24 cellular contexts compared by ENCODE assay signal in the genomic region with DNA sequence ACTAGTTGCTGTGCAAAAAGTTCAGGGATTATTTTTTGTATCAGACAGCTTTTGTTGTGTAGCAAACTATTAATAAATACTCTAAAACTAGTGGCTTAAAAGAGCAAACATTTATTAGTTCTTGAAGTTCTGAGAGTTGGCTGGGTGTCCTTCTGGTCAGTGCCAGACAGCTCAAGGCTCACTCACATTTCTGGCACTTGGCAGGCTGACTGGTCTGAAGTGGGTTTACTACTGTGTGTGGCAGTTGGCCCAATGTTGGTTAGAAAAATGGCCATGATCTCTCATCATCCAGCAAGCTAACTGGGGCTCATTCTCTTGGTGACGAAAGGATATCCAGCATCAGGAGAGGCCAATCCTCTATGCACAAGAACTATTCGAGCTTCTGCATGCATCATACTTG.
A peak's percentile ranks its signal among the peaks of the same experiment; 100 is the strongest.
DNase-seq lines count a peak whose midpoint lies in the region; ATAC-seq, FAIRE-seq and TF ChIP-seq lines count a peak whose summit lies in the region.
"Had no signal": no experiment of that assay in that cellular context is flagged by ENCODE, and none has a peak within 500 bp of the region (broad histone marks: within the 10 kb centered on the region; RNA-seq: fewer than 3 reads in every experiment).

No MANE protein-coding gene starts in this region.

- no peak overlapping the region for H2AFZ ChIP-seq in GM23248
- H2AFZ ChIP-seq: neural progenitor cell had no signal

- CTCF ChIA-PET in activated CD8-positive, alpha-beta T cell treated with anti-CD3 and anti-CD28 coated beads, Interleukin-2, amount 10 ng/mL, durations not matched to agents 7 days and 5 days (lab: Charles Lee) = no interaction called here

- H3K4me2 ChIP-seq in GM23248 (ENCODE audit: unreplicated experiment) = no peak overlapping the region
- H3K4me2 ChIP-seq: neural progenitor cell had no signal

- H3K4me3 Mint-ChIP-seq in activated CD8-positive, alpha-beta T cell treated with anti-CD3 and anti-CD28 coated beads, Interleukin-2, amount 10 ng/mL, durations not matched to agents 7 days and 5 days = no peak overlapping the region
- H3K4me3 Mint-ChIP-seq: CD4-positive, CD25-positive, alpha-beta regulatory T cell; endodermal cell; mesothelial cell of epicardium; neural progenitor cell had no signal

- TF ChIP-seq CTCF in adrenal gland (IDR thresholded peaks at IDR 0.05) (no peak), pancreas (IDR thresholded peaks at IDR 0.05) (no peak)

- H3K9me2 ChIP-seq in GM23248 (ENCODE audit: insufficient read depth) = no peaks in the 10 kb centered on the region

- no peaks in the 10 kb centered on the region for H3K4me1 Mint-ChIP-seq in activated CD8-positive, alpha-beta T cell treated with anti-CD3 and anti-CD28 coated beads, Interleukin-2, amount 10 ng/mL, durations not matched to agents 7 days and 5 days (ENCODE audit: low read depth)
- H3K4me1 Mint-ChIP-seq: CD4-positive, CD25-positive, alpha-beta regulatory T cell; mesothelial cell of epicardium had no signal

- intact Hi-C loops in adrenal gland (cut with DNase I) (no loop called here), Right ventricle myocardium superior (cut with DNase I) (no loop called here), pancreas (cut with DNase I) (no loop called here)

- peaks cover 6% of the 10 kb centered on the region; the same call in 1 of the 2 replicates for H3K4me1 ChIP-seq in GM23248 (ENCODE audit: insufficient read depth)
- peaks cover 8 to 13% of the 10 kb centered on the region in 2 donors for H3K4me1 ChIP-seq in adrenal gland (replicated peaks in 1 of 2)
- H3K4me1 ChIP-seq in pancreas = peaks cover 0 to 5% (median 0%) of the 10 kb centered on the region in 3 donors
- H3K4me1 ChIP-seq: SJSA1 had no signal

- WGBS in GM23248 (ENCODE audit: low coverage in 1 of 2, low lambda C conversion rate in 2 of 2, missing lambda C conversion rate in 2 of 2), 2 experiments = 95 to 97% methylated on average over 2 of the region's 2 CpGs
- WGBS in adrenal gland, 4 donors = 7 to 60% (median 52%) methylated on average over 2 of the region's 2 CpGs
- 57 to 71% methylated on average over 2 of the region's 2 CpGs for WGBS in pancreas, 2 donors

- H3F3A ChIP-seq in GM23248 (ENCODE audit: insufficient read depth) = no peaks in the 10 kb centered on the region; the same call in 1 of the 2 replicates

- H3K9me3 ChIP-seq in GM23248 (ENCODE audit: low read depth) = no peaks in the 10 kb centered on the region
- peaks cover 0 to 4% (median 0%) of the 10 kb centered on the region in 3 donors for H3K9me3 ChIP-seq in adrenal gland (replicated peaks in 1 of 3)
- H3K9me3 ChIP-seq in pancreas = no peaks in the 10 kb centered on the region
- H3K9me3 ChIP-seq: SJSA1 had no signal

- no peak for TF ChIP-seq POLR2A in adrenal gland (IDR thresholded peaks at IDR 0.05)
- TF ChIP-seq POLR2A in GM12891 (IDR thresholded peaks at IDR 0.05; ENCODE audit: low read depth, low read length) = no peak

- no peak overlapping the region for H3K27ac Mint-ChIP-seq in activated CD8-positive, alpha-beta T cell treated with anti-CD3 and anti-CD28 coated beads, Interleukin-2, amount 10 ng/mL, durations not matched to agents 7 days and 5 days
- H3K27ac Mint-ChIP-seq: CD4-positive, CD25-positive, alpha-beta regulatory T cell; endodermal cell; mesothelial cell of epicardium; neural progenitor cell had no signal

- no peaks in the 10 kb centered on the region for H3K79me2 ChIP-seq in GM23248 (ENCODE audit: insufficient read depth)

- FAIRE-seq in pancreas (lab: Jason Lieb, UNC) (no peak), GM12891 (lab: Jason Lieb, UNC) (no peak)
- FAIRE-seq: GM12892, kidney had no signal

- H3K27me3 ChIP-seq in GM23248 (replicated peaks; ENCODE audit: insufficient read depth) (no peaks in the 10 kb centered on the region), adrenal gland (no peaks in the 10 kb centered on the region), pancreas (no peaks in the 10 kb centered on the region)
- H3K27me3 ChIP-seq: neural progenitor cell, SJSA1 had no signal

- ATAC-seq in Right ventricle myocardium superior (ENCODE audit: poor library complexity) (peak; percentile 96), pancreas (peak; percentile 75 to 95 (median 92)), HG03175 (IDR thresholded peaks at IDR 0.05; ENCODE audit: unreplicated experiment) (no peak)
- no peak for ATAC-seq in activated CD8-positive, alpha-beta T cell treated with anti-CD3 and anti-CD28 coated beads, Interleukin-2, amount 10 ng/mL, durations not matched to agents 7 days and 5 days

- H3K36me3 ChIP-seq in GM23248 (ENCODE audit: low read depth) (no peaks in the 10 kb centered on the region), adrenal gland (replicated peaks in 1 of 2) (no peaks in the 10 kb centered on the region), pancreas (no peaks in the 10 kb centered on the region)
- H3K36me3 ChIP-seq: neural progenitor cell, SJSA1, WERI-Rb-1 had no signal

- no peaks in the 10 kb centered on the region for H4K20me1 ChIP-seq in GM23248 (ENCODE audit: insufficient read depth)

- in situ Hi-C loops in GM23248 (cut with MboI) = no loop called here

- H3K9ac ChIP-seq in GM23248 = no peak overlapping the region
- H3K9ac ChIP-seq: neural progenitor cell had no signal

- no peaks in the 10 kb centered on the region for H3K36me3 Mint-ChIP-seq in activated CD8-positive, alpha-beta T cell treated with anti-CD3 and anti-CD28 coated beads, Interleukin-2, amount 10 ng/mL, durations not matched to agents 7 days and 5 days (ENCODE audit: low read depth)

- peak; percentile 22 for DNase-seq in GM23248
- peak; percentile 53 to 90 (median 82) for DNase-seq in adrenal gland
- peak; percentile 62 for DNase-seq in Right ventricle myocardium superior
- DNase-seq in pancreas = peak in 4 of 6 donors; percentile 29 to 53 (median 44)
- DNase-seq in activated CD8-positive, alpha-beta T cell treated with anti-CD3 and anti-CD28 coated beads, Interleukin-2, amount 10 ng/mL, durations not matched to agents 7 days and 5 days = no peak
- DNase-seq in GM12891 (ENCODE audit: insufficient read length, low spot score) = no peak
- DNase-seq in NOMO-1 treated with dmso at 0.1 percent for 144 hours (lab: John Stamatoyannopoulos, UW; ENCODE audit: unreplicated experiment) = no peak
- DNase-seq: activated CD4-positive, alpha-beta T cell treated with anti-CD3 and anti-CD28 coated beads, Interleukin-2, amount 50 U/mL, for 4 hours; activated naive CD4-positive, alpha-beta T cell; activated T-cell treated with anti-CD3 and anti-CD28 coated beads for 4 hours; CD4-positive, CD25-positive, alpha-beta regulatory T cell; DMS 273 treated with DMSO at 0.1 percent for 48 hours; endodermal cell; foreskin fibroblast; KBM-7; kidney; NCI-H2081 treated with DMSO at 0.1 percent for 48 hours; T-helper 2 cell; WERI-Rb-1 had no signal

- POLR2A ChIA-PET in activated CD8-positive, alpha-beta T cell treated with anti-CD3 and anti-CD28 coated beads, Interleukin-2, amount 10 ng/mL, durations not matched to agents 7 days and 5 days (lab: Charles Lee) = no interaction called here

- no peaks in the 10 kb centered on the region for H3K27me3 Mint-ChIP-seq in activated CD8-positive, alpha-beta T cell treated with anti-CD3 and anti-CD28 coated beads, Interleukin-2, amount 10 ng/mL, durations not matched to agents 7 days and 5 days (ENCODE audit: low read depth)
- H3K27me3 Mint-ChIP-seq: CD4-positive, CD25-positive, alpha-beta regulatory T cell had no signal

- peaks cover 10% of the 10 kb centered on the region for H3K9me3 Mint-ChIP-seq in activated CD8-positive, alpha-beta T cell treated with anti-CD3 and anti-CD28 coated beads, Interleukin-2, amount 10 ng/mL, durations not matched to agents 7 days and 5 days (ENCODE audit: insufficient read depth)

- H3K27ac ChIP-seq in GM23248 = no peak overlapping the region
- H3K27ac ChIP-seq in adrenal gland = peak overlapping the region in 1 of 5 donors; percentile 5
- H3K27ac ChIP-seq in pancreas = no peak overlapping the region
- H3K27ac ChIP-seq: neural progenitor cell, SJSA1, WERI-Rb-1 had no signal

- no peak overlapping the region for H3K4me3 ChIP-seq in GM23248
- no peak overlapping the region for H3K4me3 ChIP-seq in adrenal gland
- no peak overlapping the region for H3K4me3 ChIP-seq in pancreas
- H3K4me3 ChIP-seq: neural progenitor cell, SJSA1 had no signal

TF ChIP-seq in GM12891, 5 proteins besides CTCF, POLR2A, EP300 and RAD21:
- TF ChIP-seq PAX5 (IDR thresholded peaks at IDR 0.05; ENCODE audit: insufficient read depth, low read length, severe bottlenecking) = no peak
- no peak for TF ChIP-seq TAF1 (IDR thresholded peaks at IDR 0.05; ENCODE audit: low read depth, low read length)
- no peak for TF ChIP-seq SPI1 (IDR thresholded peaks at IDR 0.05; ENCODE audit: low read depth, low read length)
- TF ChIP-seq POU2F2 (IDR thresholded peaks at IDR 0.05; ENCODE audit: low read depth, low read length) = no peak
- no peak for TF ChIP-seq POLR2AphosphoS5 (IDR thresholded peaks at IDR 0.05; ENCODE audit: low read depth, low read length)

Comparison
In these comparisons a context has a peak if more than half of its experiments do, and no peak if none do; other contexts are left out.
1. DNase-seq: peak in GM23248 (single experiment), adrenal gland (7 of 7), Right ventricle myocardium superior (single experiment) and pancreas (4 of 6); none in activated CD8-positive, alpha-beta T cell treated with anti-CD3 and anti-CD28 coated beads, Interleukin-2, amount 10 ng/mL, durations not matched to agents 7 days and 5 days (single experiment), GM12891 (single experiment) and NOMO-1 treated with dmso at 0.1 percent for 144 hours (single experiment).
2. ATAC-seq: peak in Right ventricle myocardium superior (single experiment) and pancreas (4 of 4); none in HG03175 (single experiment) and activated CD8-positive, alpha-beta T cell treated with anti-CD3 and anti-CD28 coated beads, Interleukin-2, amount 10 ng/mL, durations not matched to agents 7 days and 5 days (single experiment).